In the genomic region with DNA sequence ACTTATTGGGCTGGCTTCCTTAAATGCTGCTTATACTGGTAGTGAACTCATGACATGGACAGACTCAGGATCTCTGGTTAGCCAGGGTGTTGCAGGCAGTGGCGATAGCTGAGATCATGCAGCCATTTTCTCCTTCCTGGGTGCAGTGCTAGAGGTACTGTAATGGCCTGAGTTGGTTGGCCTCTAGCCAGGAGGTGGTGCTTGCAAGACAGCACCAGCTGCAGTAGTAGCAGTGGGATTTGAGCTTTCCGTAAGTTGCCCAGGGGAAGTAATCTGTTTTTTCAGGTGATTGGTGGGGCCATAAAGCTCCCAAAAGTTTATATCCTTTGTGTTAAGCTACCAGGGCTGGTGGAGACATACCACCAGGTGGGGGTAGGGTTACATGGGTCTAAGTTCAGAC, we compare ENCODE assay signal across 27 cellular contexts. TPM values are rescaled to one million over a fixed set of nuclear protein-coding genes. Genes with fewer than 3 reads are reported as not detected.
"Had no signal": no experiment of that assay in that cellular context is flagged by ENCODE, and none has a peak within 500 bp of the region (broad histone marks: within the 10 kb centered on the region; RNA-seq: fewer than 3 reads in every experiment).

No MANE protein-coding gene starts in this region.

- DNase-seq: activated B cell treated with CpG ODN at 0.5 μM for 24 hours; activated CD4-positive, alpha-beta memory T cell treated with anti-CD3 and anti-CD28 coated beads for 36 hours; activated CD4-positive, alpha-beta T cell treated with anti-CD3 and anti-CD28 coated beads for 1 hour; activated CD4-positive, alpha-beta T cell treated with anti-CD3 and anti-CD28 coated beads, Interleukin-2, amount 10 ng/mL, durations not matched to agents 7 days and 5 days; activated CD8-positive, alpha-beta memory T cell treated with anti-CD3 and anti-CD28 coated beads for 24 hours; activated effector memory CD4-positive, alpha-beta T cell treated with anti-CD3 and anti-CD28 coated beads, Interleukin-2, amount 50 U/mL, for 16 hours; activated naive CD4-positive, alpha-beta T cell treated with Interleukin-2 at 50 U/mL for 16 hours; activated naive CD8-positive, alpha-beta T cell treated with anti-CD3 and anti-CD28 coated beads, Interleukin-2, amount 50 U/mL, for 24 hours; activated T-cell treated with anti-CD3 and anti-CD28 coated beads, Interleukin-2, amount 50 U/mL, for 4 hours; amniotic stem cell; cerebellar nuclear complex; MG63; MV-4-11; NCI-H1105; NCI-H1436; NCI-H1694 treated with DMSO at 0.1 percent for 48 hours; NCI-H2029 treated with DMSO at 0.1 percent for 48 hours; NCI-H345; NCI-H510A; NCI-H526 treated with DMSO at 0.1 percent for 48 hours; NK-92 treated with Interleukin-12 subunit alpha and Interleukin-12 subunit beta, amount 100 ng/mL, for 24 hours; OCI-M1; Peyer's patch; Right ventricle myocardium superior; T-helper 2 cell; T1000 had no signal

- ATAC-seq: activated naive CD4-positive, alpha-beta T cell treated with anti-CD3 and anti-CD28 coated beads, Interleukin-2, amount 50 U/mL, for 72 hours; activated naive CD8-positive, alpha-beta T cell treated with anti-CD3 and anti-CD28 coated beads, Interleukin-2, amount 50 U/mL, for 24 hours; activated T-cell treated with anti-CD3 and anti-CD28 coated beads, Interleukin-2, amount 50 U/mL, for 4 hours had no signal

RNA-seq across cellular contexts. Expression of gene AADAT, which starts 45.1 kb away (rescaled TPM):
- total RNA-seq: activated B cell treated with CpG ODN at 0.5 μM for 24 hours; activated CD4-positive, alpha-beta memory T cell treated with anti-CD3 and anti-CD28 coated beads for 36 hours; activated CD4-positive, alpha-beta T cell treated with anti-CD3 and anti-CD28 coated beads, Interleukin-2, amount 10 ng/mL, durations not matched to agents 7 days and 5 days; activated naive CD4-positive, alpha-beta T cell treated with anti-CD3 and anti-CD28 coated beads, Interleukin-2, amount 50 U/mL, for 72 hours; activated T-cell treated with anti-CD3 and anti-CD28 coated beads, Interleukin-2, amount 50 U/mL, for 4 hours had no signal
